Comparison of ENCODE assay signal across 1 cellular context in the genomic region with DNA sequence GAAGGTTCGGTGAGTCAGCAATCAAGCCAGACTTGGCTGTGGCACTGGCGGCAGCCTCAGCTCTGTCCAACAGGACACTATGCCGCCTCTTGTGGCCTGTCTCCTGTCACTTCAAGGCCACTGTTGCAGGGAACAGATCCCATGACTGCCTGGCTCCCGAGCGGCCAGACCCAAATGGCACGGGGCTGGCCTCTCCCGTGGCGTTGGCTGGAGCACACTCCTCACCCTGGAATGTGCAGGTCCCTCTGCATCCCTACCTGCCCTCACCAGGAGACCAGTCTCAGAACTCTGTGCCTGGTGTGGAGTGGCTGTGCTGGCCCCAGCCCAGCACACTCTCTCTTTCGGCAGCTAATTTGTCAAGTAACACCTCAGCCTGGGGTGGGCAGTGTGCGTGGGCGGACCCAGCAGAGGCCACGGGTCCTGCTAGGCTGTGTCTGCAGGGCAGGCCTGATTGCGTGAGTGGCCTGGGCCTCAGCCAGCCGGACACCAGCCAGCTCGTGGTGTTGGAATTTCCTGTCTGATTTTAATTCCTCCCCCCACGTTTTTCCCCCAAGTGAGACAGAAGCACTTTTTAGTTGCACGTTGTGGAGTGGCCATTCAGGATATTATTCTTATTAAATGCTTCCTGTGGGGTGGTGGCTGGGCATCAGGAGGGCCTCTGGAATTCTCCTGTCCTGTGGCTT.
TF ChIP-seq lines count a peak whose summit lies in the region.

No MANE protein-coding gene starts in this region.

TF ChIP-seq in K562, 482 proteins besides CTCF, POLR2A, EP300 and RAD21 (continued from another document and continues in another):
- TF ChIP-seq, protein P1, sequence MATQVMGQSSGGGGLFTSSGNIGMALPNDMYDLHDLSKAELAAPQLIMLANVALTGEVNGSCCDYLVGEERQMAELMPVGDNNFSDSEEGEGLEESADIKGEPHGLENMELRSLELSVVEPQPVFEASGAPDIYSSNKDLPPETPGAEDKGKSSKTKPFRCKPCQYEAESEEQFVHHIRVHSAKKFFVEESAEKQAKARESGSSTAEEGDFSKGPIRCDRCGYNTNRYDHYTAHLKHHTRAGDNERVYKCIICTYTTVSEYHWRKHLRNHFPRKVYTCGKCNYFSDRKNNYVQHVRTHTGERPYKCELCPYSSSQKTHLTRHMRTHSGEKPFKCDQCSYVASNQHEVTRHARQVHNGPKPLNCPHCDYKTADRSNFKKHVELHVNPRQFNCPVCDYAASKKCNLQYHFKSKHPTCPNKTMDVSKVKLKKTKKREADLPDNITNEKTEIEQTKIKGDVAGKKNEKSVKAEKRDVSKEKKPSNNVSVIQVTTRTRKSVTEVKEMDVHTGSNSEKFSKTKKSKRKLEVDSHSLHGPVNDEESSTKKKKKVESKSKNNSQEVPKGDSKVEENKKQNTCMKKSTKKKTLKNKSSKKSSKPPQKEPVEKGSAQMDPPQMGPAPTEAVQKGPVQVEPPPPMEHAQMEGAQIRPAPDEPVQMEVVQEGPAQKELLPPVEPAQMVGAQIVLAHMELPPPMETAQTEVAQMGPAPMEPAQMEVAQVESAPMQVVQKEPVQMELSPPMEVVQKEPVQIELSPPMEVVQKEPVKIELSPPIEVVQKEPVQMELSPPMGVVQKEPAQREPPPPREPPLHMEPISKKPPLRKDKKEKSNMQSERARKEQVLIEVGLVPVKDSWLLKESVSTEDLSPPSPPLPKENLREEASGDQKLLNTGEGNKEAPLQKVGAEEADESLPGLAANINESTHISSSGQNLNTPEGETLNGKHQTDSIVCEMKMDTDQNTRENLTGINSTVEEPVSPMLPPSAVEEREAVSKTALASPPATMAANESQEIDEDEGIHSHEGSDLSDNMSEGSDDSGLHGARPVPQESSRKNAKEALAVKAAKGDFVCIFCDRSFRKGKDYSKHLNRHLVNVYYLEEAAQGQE (CRISPR knock-in tag; IDR thresholded peaks at IDR 0.05; ENCODE audit: low read depth), result no peak
- TF ChIP-seq ZFP1 (CRISPR knock-in tag; IDR thresholded peaks at IDR 0.05) (no peak), DDX20 (tag; IDR thresholded peaks at IDR 0.05; ENCODE audit: low read depth) (no peak), NRF1 (conservative IDR thresholded peaks at IDR 0.05 in 1 of 2, IDR thresholded peaks at IDR 0.05 in 1 of 2) (peak; percentile 18 to 21; a peak in 1 of 4 replicates), SMARCB1 (IDR thresholded peaks at IDR 0.05; ENCODE audit: insufficient read length, low read depth) (no peak), BRCA1 (IDR thresholded peaks at IDR 0.05) (no peak), BRCA1 (CRISPR knock-in tag; IDR thresholded peaks at IDR 0.05) (no peak), MAZ (CRISPR knock-in tag; conservative IDR thresholded peaks at IDR 0.05 in 1 of 2, IDR thresholded peaks at IDR 0.05 in 1 of 2) (0 out of 4 replicates have a peak, but pooled peaks of 1 of the 2 experiments have one; percentile 48), SRF (CRISPR knock-in tag; IDR thresholded peaks at IDR 0.05) (no peak), YBX1 (IDR thresholded peaks at IDR 0.05) (no peak), ZNF644 (tag; IDR thresholded peaks at IDR 0.05; ENCODE audit: low read depth) (no peak), ZNF41 (CRISPR knock-in tag; conservative IDR thresholded peaks at IDR 0.05) (no peak), CTBP1 (IDR thresholded peaks at IDR 0.05; ENCODE audit: borderline replicate concordance) (peak; percentile 59; the same call in 1 of the 2 replicates), HMG20A (CRISPR knock-in tag; conservative IDR thresholded peaks at IDR 0.05) (no peak), SMAD1 (IDR thresholded peaks at IDR 0.05; ENCODE audit: low read depth, low read length, partially characterized antibody) (no peak), ZC3H11A (IDR thresholded peaks at IDR 0.05; ENCODE audit: low read depth, low read length) (no peak)
- TF ChIP-seq, protein P2, sequence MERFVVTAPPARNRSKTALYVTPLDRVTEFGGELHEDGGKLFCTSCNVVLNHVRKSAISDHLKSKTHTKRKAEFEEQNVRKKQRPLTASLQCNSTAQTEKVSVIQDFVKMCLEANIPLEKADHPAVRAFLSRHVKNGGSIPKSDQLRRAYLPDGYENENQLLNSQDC (CRISPR knock-in tag; IDR thresholded peaks at IDR 0.05), result no peak
- TF ChIP-seq, protein P3, sequence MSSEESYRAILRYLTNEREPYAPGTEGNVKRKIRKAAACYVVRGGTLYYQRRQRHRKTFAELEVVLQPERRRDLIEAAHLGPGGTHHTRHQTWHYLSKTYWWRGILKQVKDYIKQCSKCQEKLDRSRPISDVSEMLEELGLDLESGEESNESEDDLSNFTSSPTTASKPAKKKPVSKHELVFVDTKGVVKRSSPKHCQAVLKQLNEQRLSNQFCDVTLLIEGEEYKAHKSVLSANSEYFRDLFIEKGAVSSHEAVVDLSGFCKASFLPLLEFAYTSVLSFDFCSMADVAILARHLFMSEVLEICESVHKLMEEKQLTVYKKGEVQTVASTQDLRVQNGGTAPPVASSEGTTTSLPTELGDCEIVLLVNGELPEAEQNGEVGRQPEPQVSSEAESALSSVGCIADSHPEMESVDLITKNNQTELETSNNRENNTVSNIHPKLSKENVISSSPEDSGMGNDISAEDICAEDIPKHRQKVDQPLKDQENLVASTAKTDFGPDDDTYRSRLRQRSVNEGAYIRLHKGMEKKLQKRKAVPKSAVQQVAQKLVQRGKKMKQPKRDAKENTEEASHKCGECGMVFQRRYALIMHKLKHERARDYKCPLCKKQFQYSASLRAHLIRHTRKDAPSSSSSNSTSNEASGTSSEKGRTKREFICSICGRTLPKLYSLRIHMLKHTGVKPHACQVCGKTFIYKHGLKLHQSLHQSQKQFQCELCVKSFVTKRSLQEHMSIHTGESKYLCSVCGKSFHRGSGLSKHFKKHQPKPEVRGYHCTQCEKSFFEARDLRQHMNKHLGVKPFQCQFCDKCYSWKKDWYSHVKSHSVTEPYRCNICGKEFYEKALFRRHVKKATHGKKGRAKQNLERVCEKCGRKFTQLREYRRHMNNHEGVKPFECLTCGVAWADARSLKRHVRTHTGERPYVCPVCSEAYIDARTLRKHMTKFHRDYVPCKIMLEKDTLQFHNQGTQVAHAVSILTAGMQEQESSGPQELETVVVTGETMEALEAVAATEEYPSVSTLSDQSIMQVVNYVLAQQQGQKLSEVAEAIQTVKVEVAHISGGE (CRISPR knock-in tag; IDR thresholded peaks at IDR 0.05), result 0 out of 6 replicates have a peak, but pooled peaks of 1 of the 3 experiments have one; percentile 27
- TF ChIP-seq, protein P4, sequence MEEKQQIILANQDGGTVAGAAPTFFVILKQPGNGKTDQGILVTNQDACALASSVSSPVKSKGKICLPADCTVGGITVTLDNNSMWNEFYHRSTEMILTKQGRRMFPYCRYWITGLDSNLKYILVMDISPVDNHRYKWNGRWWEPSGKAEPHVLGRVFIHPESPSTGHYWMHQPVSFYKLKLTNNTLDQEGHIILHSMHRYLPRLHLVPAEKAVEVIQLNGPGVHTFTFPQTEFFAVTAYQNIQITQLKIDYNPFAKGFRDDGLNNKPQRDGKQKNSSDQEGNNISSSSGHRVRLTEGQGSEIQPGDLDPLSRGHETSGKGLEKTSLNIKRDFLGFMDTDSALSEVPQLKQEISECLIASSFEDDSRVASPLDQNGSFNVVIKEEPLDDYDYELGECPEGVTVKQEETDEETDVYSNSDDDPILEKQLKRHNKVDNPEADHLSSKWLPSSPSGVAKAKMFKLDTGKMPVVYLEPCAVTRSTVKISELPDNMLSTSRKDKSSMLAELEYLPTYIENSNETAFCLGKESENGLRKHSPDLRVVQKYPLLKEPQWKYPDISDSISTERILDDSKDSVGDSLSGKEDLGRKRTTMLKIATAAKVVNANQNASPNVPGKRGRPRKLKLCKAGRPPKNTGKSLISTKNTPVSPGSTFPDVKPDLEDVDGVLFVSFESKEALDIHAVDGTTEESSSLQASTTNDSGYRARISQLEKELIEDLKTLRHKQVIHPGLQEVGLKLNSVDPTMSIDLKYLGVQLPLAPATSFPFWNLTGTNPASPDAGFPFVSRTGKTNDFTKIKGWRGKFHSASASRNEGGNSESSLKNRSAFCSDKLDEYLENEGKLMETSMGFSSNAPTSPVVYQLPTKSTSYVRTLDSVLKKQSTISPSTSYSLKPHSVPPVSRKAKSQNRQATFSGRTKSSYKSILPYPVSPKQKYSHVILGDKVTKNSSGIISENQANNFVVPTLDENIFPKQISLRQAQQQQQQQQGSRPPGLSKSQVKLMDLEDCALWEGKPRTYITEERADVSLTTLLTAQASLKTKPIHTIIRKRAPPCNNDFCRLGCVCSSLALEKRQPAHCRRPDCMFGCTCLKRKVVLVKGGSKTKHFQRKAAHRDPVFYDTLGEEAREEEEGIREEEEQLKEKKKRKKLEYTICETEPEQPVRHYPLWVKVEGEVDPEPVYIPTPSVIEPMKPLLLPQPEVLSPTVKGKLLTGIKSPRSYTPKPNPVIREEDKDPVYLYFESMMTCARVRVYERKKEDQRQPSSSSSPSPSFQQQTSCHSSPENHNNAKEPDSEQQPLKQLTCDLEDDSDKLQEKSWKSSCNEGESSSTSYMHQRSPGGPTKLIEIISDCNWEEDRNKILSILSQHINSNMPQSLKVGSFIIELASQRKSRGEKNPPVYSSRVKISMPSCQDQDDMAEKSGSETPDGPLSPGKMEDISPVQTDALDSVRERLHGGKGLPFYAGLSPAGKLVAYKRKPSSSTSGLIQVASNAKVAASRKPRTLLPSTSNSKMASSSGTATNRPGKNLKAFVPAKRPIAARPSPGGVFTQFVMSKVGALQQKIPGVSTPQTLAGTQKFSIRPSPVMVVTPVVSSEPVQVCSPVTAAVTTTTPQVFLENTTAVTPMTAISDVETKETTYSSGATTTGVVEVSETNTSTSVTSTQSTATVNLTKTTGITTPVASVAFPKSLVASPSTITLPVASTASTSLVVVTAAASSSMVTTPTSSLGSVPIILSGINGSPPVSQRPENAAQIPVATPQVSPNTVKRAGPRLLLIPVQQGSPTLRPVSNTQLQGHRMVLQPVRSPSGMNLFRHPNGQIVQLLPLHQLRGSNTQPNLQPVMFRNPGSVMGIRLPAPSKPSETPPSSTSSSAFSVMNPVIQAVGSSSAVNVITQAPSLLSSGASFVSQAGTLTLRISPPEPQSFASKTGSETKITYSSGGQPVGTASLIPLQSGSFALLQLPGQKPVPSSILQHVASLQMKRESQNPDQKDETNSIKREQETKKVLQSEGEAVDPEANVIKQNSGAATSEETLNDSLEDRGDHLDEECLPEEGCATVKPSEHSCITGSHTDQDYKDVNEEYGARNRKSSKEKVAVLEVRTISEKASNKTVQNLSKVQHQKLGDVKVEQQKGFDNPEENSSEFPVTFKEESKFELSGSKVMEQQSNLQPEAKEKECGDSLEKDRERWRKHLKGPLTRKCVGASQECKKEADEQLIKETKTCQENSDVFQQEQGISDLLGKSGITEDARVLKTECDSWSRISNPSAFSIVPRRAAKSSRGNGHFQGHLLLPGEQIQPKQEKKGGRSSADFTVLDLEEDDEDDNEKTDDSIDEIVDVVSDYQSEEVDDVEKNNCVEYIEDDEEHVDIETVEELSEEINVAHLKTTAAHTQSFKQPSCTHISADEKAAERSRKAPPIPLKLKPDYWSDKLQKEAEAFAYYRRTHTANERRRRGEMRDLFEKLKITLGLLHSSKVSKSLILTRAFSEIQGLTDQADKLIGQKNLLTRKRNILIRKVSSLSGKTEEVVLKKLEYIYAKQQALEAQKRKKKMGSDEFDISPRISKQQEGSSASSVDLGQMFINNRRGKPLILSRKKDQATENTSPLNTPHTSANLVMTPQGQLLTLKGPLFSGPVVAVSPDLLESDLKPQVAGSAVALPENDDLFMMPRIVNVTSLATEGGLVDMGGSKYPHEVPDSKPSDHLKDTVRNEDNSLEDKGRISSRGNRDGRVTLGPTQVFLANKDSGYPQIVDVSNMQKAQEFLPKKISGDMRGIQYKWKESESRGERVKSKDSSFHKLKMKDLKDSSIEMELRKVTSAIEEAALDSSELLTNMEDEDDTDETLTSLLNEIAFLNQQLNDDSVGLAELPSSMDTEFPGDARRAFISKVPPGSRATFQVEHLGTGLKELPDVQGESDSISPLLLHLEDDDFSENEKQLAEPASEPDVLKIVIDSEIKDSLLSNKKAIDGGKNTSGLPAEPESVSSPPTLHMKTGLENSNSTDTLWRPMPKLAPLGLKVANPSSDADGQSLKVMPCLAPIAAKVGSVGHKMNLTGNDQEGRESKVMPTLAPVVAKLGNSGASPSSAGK (IDR thresholded peaks at IDR 0.05), result no peak
- TF ChIP-seq, protein P5, sequence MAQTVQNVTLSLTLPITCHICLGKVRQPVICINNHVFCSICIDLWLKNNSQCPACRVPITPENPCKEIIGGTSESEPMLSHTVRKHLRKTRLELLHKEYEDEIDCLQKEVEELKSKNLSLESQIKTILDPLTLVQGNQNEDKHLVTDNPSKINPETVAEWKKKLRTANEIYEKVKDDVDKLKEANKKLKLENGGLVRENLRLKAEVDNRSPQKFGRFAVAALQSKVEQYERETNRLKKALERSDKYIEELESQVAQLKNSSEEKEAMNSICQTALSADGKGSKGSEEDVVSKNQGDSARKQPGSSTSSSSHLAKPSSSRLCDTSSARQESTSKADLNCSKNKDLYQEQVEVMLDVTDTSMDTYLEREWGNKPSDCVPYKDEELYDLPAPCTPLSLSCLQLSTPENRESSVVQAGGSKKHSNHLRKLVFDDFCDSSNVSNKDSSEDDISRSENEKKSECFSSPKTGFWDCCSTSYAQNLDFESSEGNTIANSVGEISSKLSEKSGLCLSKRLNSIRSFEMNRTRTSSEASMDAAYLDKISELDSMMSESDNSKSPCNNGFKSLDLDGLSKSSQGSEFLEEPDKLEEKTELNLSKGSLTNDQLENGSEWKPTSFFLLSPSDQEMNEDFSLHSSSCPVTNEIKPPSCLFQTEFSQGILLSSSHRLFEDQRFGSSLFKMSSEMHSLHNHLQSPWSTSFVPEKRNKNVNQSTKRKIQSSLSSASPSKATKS (CRISPR knock-in tag; IDR thresholded peaks at IDR 0.05), result no peak
- TF ChIP-seq, protein P6, sequence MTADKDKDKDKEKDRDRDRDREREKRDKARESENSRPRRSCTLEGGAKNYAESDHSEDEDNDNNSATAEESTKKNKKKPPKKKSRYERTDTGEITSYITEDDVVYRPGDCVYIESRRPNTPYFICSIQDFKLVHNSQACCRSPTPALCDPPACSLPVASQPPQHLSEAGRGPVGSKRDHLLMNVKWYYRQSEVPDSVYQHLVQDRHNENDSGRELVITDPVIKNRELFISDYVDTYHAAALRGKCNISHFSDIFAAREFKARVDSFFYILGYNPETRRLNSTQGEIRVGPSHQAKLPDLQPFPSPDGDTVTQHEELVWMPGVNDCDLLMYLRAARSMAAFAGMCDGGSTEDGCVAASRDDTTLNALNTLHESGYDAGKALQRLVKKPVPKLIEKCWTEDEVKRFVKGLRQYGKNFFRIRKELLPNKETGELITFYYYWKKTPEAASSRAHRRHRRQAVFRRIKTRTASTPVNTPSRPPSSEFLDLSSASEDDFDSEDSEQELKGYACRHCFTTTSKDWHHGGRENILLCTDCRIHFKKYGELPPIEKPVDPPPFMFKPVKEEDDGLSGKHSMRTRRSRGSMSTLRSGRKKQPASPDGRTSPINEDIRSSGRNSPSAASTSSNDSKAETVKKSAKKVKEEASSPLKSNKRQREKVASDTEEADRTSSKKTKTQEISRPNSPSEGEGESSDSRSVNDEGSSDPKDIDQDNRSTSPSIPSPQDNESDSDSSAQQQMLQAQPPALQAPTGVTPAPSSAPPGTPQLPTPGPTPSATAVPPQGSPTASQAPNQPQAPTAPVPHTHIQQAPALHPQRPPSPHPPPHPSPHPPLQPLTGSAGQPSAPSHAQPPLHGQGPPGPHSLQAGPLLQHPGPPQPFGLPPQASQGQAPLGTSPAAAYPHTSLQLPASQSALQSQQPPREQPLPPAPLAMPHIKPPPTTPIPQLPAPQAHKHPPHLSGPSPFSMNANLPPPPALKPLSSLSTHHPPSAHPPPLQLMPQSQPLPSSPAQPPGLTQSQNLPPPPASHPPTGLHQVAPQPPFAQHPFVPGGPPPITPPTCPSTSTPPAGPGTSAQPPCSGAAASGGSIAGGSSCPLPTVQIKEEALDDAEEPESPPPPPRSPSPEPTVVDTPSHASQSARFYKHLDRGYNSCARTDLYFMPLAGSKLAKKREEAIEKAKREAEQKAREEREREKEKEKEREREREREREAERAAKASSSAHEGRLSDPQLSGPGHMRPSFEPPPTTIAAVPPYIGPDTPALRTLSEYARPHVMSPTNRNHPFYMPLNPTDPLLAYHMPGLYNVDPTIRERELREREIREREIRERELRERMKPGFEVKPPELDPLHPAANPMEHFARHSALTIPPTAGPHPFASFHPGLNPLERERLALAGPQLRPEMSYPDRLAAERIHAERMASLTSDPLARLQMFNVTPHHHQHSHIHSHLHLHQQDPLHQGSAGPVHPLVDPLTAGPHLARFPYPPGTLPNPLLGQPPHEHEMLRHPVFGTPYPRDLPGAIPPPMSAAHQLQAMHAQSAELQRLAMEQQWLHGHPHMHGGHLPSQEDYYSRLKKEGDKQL (CRISPR knock-in tag; IDR thresholded peaks at IDR 0.05; ENCODE audit: borderline replicate concordance), result no peak
